8 cellular contexts compared by ENCODE assay signal in genomic region chr3:195989921-195990840, GRCh38.
DNase-seq lines count a peak whose midpoint lies in the region; ATAC-seq, FAIRE-seq and TF ChIP-seq lines count a peak whose summit lies in the region.
"Not testable (repeated sequence)": the region's sequence is repeated elsewhere in the genome, so short reads cannot be mapped to it uniquely, and the experiment has no call there.

No MANE protein-coding gene starts in this region.

- H3K79me2 ChIP-seq in keratinocyte (ENCODE audit: control insufficient read depth, insufficient read depth, low read length) = peaks cover 14% of the 10 kb centered on the region

- H3K27me3 ChIP-seq in keratinocyte (ENCODE audit: control insufficient read depth, extremely low read depth, insufficient read depth, low read length); upper lobe of right lung: not testable (repeated sequence)

- H3K9ac ChIP-seq in keratinocyte (ENCODE audit: control insufficient read depth, extremely low read depth, insufficient read depth, low read length) = peak overlapping the region; percentile 81

- DNase-seq in HFFc6 (peak; percentile 60), LHCN-M2 (ENCODE audit: low read depth) (peak; percentile 68), skeletal muscle cell (ENCODE audit: low read depth) (peak; percentile 36), upper lobe of right lung (peak; percentile 98)
- peak; percentile 77 to 94 for DNase-seq in activated CD8-positive, alpha-beta memory T cell treated with anti-CD3 and anti-CD28 coated beads for 1 hour (ENCODE audit: extremely low read depth in 1 of 2, low read depth in 1 of 2)
- not testable (repeated sequence) for DNase-seq in keratinocyte (ENCODE audit: low read depth, low spot score)

- H3K9me3 Mint-ChIP-seq in HFFc6; dendritic cell treated with granulocyte-macrophage colony-stimulating factor and Interleukin-4, amounts not matched to agents 40 ng/mL and 50 ng/mL, for 4 days: not testable (repeated sequence)

- H3K4me3 Mint-ChIP-seq in HFFc6 = peak overlapping the region; percentile 82
- peak overlapping the region; percentile 69 for H3K4me3 Mint-ChIP-seq in dendritic cell treated with granulocyte-macrophage colony-stimulating factor and Interleukin-4, amounts not matched to agents 40 ng/mL and 50 ng/mL, for 4 days

- FAIRE-seq in keratinocyte (lab: Jason Lieb, UNC) = not testable (repeated sequence)

- ATAC-seq in GM18498 (IDR thresholded peaks at IDR 0.05; ENCODE audit: unreplicated experiment) (peak; percentile 85), upper lobe of right lung (peak; percentile 96)

- H3K4me1 Mint-ChIP-seq in HFFc6 (ENCODE audit: low read depth); dendritic cell treated with granulocyte-macrophage colony-stimulating factor and Interleukin-4, amounts not matched to agents 40 ng/mL and 50 ng/mL, for 4 days (ENCODE audit: low read depth): not testable (repeated sequence)

- H4K20me1 ChIP-seq in keratinocyte (ENCODE audit: control insufficient read depth, extremely low read depth, insufficient read depth, low read length) = not testable (repeated sequence)

- dilution Hi-C loops in keratinocyte (cut with MboI; ENCODE audit: extremely low pct_ligation_motif_present, low sequenced_read_pairs) = not testable (repeated sequence)

- not testable (repeated sequence) for H3K36me3 Mint-ChIP-seq in HFFc6 (ENCODE audit: low read depth); dendritic cell treated with granulocyte-macrophage colony-stimulating factor and Interleukin-4, amounts not matched to agents 40 ng/mL and 50 ng/mL, for 4 days (ENCODE audit: low read depth)

- H3K36me3 ChIP-seq in keratinocyte (ENCODE audit: control insufficient read depth in 2 of 2, extremely low read depth in 1 of 2, insufficient read depth in 2 of 2, low read length in 2 of 2); upper lobe of right lung: not testable (repeated sequence)

- TF ChIP-seq CTCF in HFFc6 (IDR thresholded peaks at IDR 0.05); keratinocyte (optimal IDR thresholded peaks at IDR 0.05 in 1 of 3, IDR thresholded peaks at IDR 0.05 in 1 of 3, conservative IDR thresholded peaks at IDR 0.05 in 1 of 3; ENCODE audit: extremely low read depth in 1 of 3, insufficient read depth in 2 of 3, low read length in 3 of 3): not testable (repeated sequence)
- peak; percentile 10 for TF ChIP-seq CTCF in upper lobe of right lung (IDR thresholded peaks at IDR 0.05)

- H3K27me3 Mint-ChIP-seq in HFFc6 (ENCODE audit: insufficient read depth); dendritic cell treated with granulocyte-macrophage colony-stimulating factor and Interleukin-4, amounts not matched to agents 40 ng/mL and 50 ng/mL, for 4 days: not testable (repeated sequence)

- H3K4me3 ChIP-seq in keratinocyte (ENCODE audit: control insufficient read depth in 2 of 3, extremely low read depth in 1 of 3, insufficient read depth in 2 of 3, low read depth in 1 of 3, low read length in 3 of 3) (peak overlapping the region; percentile 63 to 68 (median 65)), skeletal muscle cell (ENCODE audit: low read depth, low read length) (peak overlapping the region; percentile 60), upper lobe of right lung (peak overlapping the region; percentile 85)

- peak overlapping the region; percentile 56 for H3K27ac ChIP-seq in keratinocyte (ENCODE audit: control insufficient read depth, insufficient read depth, low read length)
- H3K27ac ChIP-seq in upper lobe of right lung = peak overlapping the region; percentile 86

- H3K9me3 ChIP-seq in keratinocyte (ENCODE audit: control insufficient read depth, low read depth, low read length); upper lobe of right lung: not testable (repeated sequence)

- H3K9me1 ChIP-seq in keratinocyte (ENCODE audit: control insufficient read depth, extremely low read depth, insufficient read depth, low read length) = not testable (repeated sequence)

- H3K4me2 ChIP-seq in keratinocyte (ENCODE audit: control insufficient read depth, extremely low read depth, insufficient read depth, low read depth, low read length) = peak overlapping the region; percentile 69

- peak overlapping the region; percentile 61 for H3K27ac Mint-ChIP-seq in HFFc6
- H3K27ac Mint-ChIP-seq in dendritic cell treated with granulocyte-macrophage colony-stimulating factor and Interleukin-4, amounts not matched to agents 40 ng/mL and 50 ng/mL, for 4 days = peak overlapping the region; percentile 27

- H2AFZ ChIP-seq in keratinocyte (ENCODE audit: control insufficient read depth, low read length) = peak overlapping the region; percentile 76

- intact Hi-C loops in dendritic cell treated with granulocyte-macrophage colony-stimulating factor and Interleukin-4, amounts not matched to agents 40 ng/mL and 50 ng/mL, for 4 days (cut with micrococcal nuclease); upper lobe of right lung (cut with DNase I): not testable (repeated sequence)

- not testable (repeated sequence) for H3K4me1 ChIP-seq in keratinocyte (ENCODE audit: control insufficient read depth, extremely low read depth, insufficient read depth, low read length); upper lobe of right lung
